ENCODE assay signal across 10 cellular contexts in genomic region chr5:129899454-129899853, GRCh38. TPM values are rescaled to one million over a fixed set of nuclear protein-coding genes. Genes with fewer than 3 reads are reported as not detected.
A peak's percentile ranks its signal among the peaks of the same experiment; 100 is the strongest.
DNase-seq lines count a peak whose midpoint lies in the region; ATAC-seq, FAIRE-seq and TF ChIP-seq lines count a peak whose summit lies in the region.
"Had no signal": no experiment of that assay in that cellular context is flagged by ENCODE, and none has a peak within 500 bp of the region (broad histone marks: within the 10 kb centered on the region; RNA-seq: fewer than 3 reads in every experiment).

No MANE protein-coding gene starts in this region.

- FAIRE-seq in endometrium (lab: Jason Lieb, UNC) = peak; percentile 86

- H4K20me1 ChIP-seq in OCI-LY3 (ENCODE audit: insufficient read depth, low read length) (no peaks in the 10 kb centered on the region), osteoblast (ENCODE audit: insufficient read depth, low read length) (no peaks in the 10 kb centered on the region)

- CTCF ChIA-PET in GM10248 (lab: Yijun Ruan, JAX) = interaction anchor here (1.0 kb wide), 1 partner anchor 44 kb away, joined by 3 read pairs; no protein-coding TSS in a partner anchor

- ATAC-seq in GM21423 (IDR thresholded peaks at IDR 0.05; ENCODE audit: unreplicated experiment) (no peak), GM21619 (IDR thresholded peaks at IDR 0.05; ENCODE audit: unreplicated experiment) (no peak)

- no peaks in the 10 kb centered on the region for H3K4me1 ChIP-seq in OCI-LY3 (ENCODE audit: low read length)
- no peaks in the 10 kb centered on the region for H3K4me1 ChIP-seq in osteoblast (ENCODE audit: insufficient read depth, low read length)

- DNase-seq in GM10248 (ENCODE audit: extremely low spot score) (no peak), osteoblast (ENCODE audit: insufficient read length, low spot score, missing footprints) (no peak), KG1 (lab: John Stamatoyannopoulos, UW) (no peak), AML-193 (lab: John Stamatoyannopoulos, UW) (no peak)
- DNase-seq: activated naive CD4-positive, alpha-beta T cell treated with anti-CD3 and anti-CD28 coated beads, Interleukin-2, amount 50 U/mL, for 16 hours; NCI-H2081 had no signal

- no peak overlapping the region for H2AFZ ChIP-seq in OCI-LY3 (ENCODE audit: low read depth, low read length)
- H2AFZ ChIP-seq in osteoblast (ENCODE audit: low read length) = no peak overlapping the region

- H3K4me2 ChIP-seq in OCI-LY3 (ENCODE audit: low read length) (no peak overlapping the region), osteoblast (ENCODE audit: insufficient read depth, low read length) (no peak overlapping the region)

- H3K27ac ChIP-seq in OCI-LY3 (ENCODE audit: low read length) (no peak overlapping the region), osteoblast (ENCODE audit: low read depth, low read length) (no peak overlapping the region)

- H3K79me2 ChIP-seq in OCI-LY3 (ENCODE audit: low read length) (no peaks in the 10 kb centered on the region), osteoblast (ENCODE audit: insufficient read depth, low read length) (no peaks in the 10 kb centered on the region)

- H3K4me3 ChIP-seq in OCI-LY3 (ENCODE audit: low read length) (no peak overlapping the region), osteoblast (ENCODE audit: insufficient read depth, low read length) (no peak overlapping the region)

- POLR2A ChIA-PET in GM10248 (lab: Yijun Ruan, JAX) = no interaction called here

- H3K9ac ChIP-seq in OCI-LY3 (ENCODE audit: low read length) = no peak overlapping the region

- TF ChIP-seq CTCF in GM10248 (IDR thresholded peaks at IDR 0.05; ENCODE audit: control extremely low read depth, extremely low read depth, low read depth, missing control alignments) = peak; percentile 14
- TF ChIP-seq CTCF in OCI-LY3 (IDR thresholded peaks at IDR 0.05; ENCODE audit: low read depth, low read length) = peak; percentile 41
- peak; percentile 50 for TF ChIP-seq CTCF in osteoblast (IDR thresholded peaks at IDR 0.05; ENCODE audit: extremely low read depth, low read depth, low read length)

- no peaks in the 10 kb centered on the region for H3K27me3 ChIP-seq in OCI-LY3 (ENCODE audit: low read depth, low read length)
- H3K27me3 ChIP-seq in osteoblast (ENCODE audit: insufficient read depth, low read length) = no peaks in the 10 kb centered on the region

- H3K9me3 ChIP-seq in OCI-LY3 (ENCODE audit: insufficient read depth, low read length) (no peaks in the 10 kb centered on the region), osteoblast (ENCODE audit: low read depth, low read length) (no peaks in the 10 kb centered on the region)

- H3K36me3 ChIP-seq in OCI-LY3 (replicated peaks; ENCODE audit: low read depth, low read length) (no peaks in the 10 kb centered on the region), osteoblast (ENCODE audit: insufficient read depth, low read length) (no peaks in the 10 kb centered on the region)

RNA-seq across cellular contexts. Expression of gene CHSY3, which starts 4.8 kb away (rescaled TPM):
- total RNA-seq in osteoblast = 12.3 and 12.4 TPM in 2 replicates
